Comparison of ENCODE assay signal across 31 cellular contexts in genomic region chr5:151420127-151420526, GRCh38. TPM values are rescaled to one million over a fixed set of nuclear protein-coding genes. Genes with fewer than 3 reads are reported as not detected.
A peak's percentile ranks its signal among the peaks of the same experiment; 100 is the strongest.
DNase-seq lines count a peak whose midpoint lies in the region; ATAC-seq and TF ChIP-seq lines count a peak whose summit lies in the region.
"Had no signal": no experiment of that assay in that cellular context is flagged by ENCODE, and none has a peak within 500 bp of the region (broad histone marks: within the 10 kb centered on the region; RNA-seq: fewer than 3 reads in every experiment).

No MANE protein-coding gene starts in this region.

- DNase-seq in Karpas-422 = peak; percentile 30
- no peak for DNase-seq in psoas muscle
- DNase-seq in NCI-H146 (lab: John Stamatoyannopoulos, UW) = no peak
- DNase-seq in AG20443 (ENCODE audit: low spot score) = no peak
- no peak for DNase-seq in activated CD4-positive, alpha-beta T cell treated with anti-CD3 and anti-CD28 coated beads, Interleukin-2, amount 50 U/mL, for 4 hours
- DNase-seq: 8988T; ACHN; AML-193; BE2C; C1 segment of cervical spinal cord; Caco-2; Calu3; CD4-positive, alpha-beta memory T cell; CD4-positive, alpha-beta T cell; CD4-positive, CD25-positive, alpha-beta regulatory T cell; CD8-positive, alpha-beta memory T cell; CD8-positive, alpha-beta T cell; COR-L47; DMS 273 treated with DMSO at 0.1 percent for 48 hours; DMS153; DMS53; DMS79; DMS79 treated with DMSO at 0.1 percent for 48 hours; DND-41; EL had no signal

- H3K4me1 ChIP-seq in Karpas-422 (ENCODE audit: low read length) = no peaks in the 10 kb centered on the region
- H3K4me1 ChIP-seq in psoas muscle = peaks cover 9% of the 10 kb centered on the region
- H3K4me1 ChIP-seq in skeletal muscle tissue (ENCODE audit: control insufficient read depth in 3 of 3, insufficient read depth in 3 of 3, low read length in 3 of 3) = peaks cover 9 to 14% (median 11%) of the 10 kb centered on the region in 3 donors
- H3K4me1 ChIP-seq: A549; BE2C; BLaER1; BLaER1 treated with 17β-estradiol and CSF1 and Interleukin-3, amounts not matched to agents 10 nM and 100 nM; Caco-2 had no signal

- intact Hi-C loops in psoas muscle (cut with DNase I) = no loop called here

- TF ChIP-seq CTCF in psoas muscle (IDR thresholded peaks at IDR 0.05) = no peak

- H3K27me3 ChIP-seq in Karpas-422 (ENCODE audit: low read length) (no peaks in the 10 kb centered on the region), psoas muscle (ENCODE audit: insufficient read depth in 3 of 3, low read length in 2 of 3) (no peaks in the 10 kb centered on the region), skeletal muscle tissue (ENCODE audit: control insufficient read depth in 3 of 3, insufficient read depth in 3 of 3, low read length in 3 of 3) (no peaks in the 10 kb centered on the region)
- H3K27me3 ChIP-seq: BE2C; BLaER1; BLaER1 treated with 17β-estradiol and CSF1 and Interleukin-3, amounts not matched to agents 10 nM and 100 nM had no signal

- 36 to 51% (median 37%) methylated on average over 6 of the region's 6 CpGs for WGBS in psoas muscle, 3 donors

- H2AFZ ChIP-seq in Karpas-422 (ENCODE audit: low read length) = no peak overlapping the region

- ATAC-seq in psoas muscle = peak; percentile 54 to 84 (median 74)
- ATAC-seq: A549; CD8-positive, alpha-beta T cell had no signal

- no peak overlapping the region for H3K9ac ChIP-seq in Karpas-422 (ENCODE audit: low read length)
- H3K9ac ChIP-seq in skeletal muscle tissue (ENCODE audit: low read depth in 1 of 3, low read length in 3 of 3) = no peak overlapping the region
- H3K9ac ChIP-seq: BLaER1; BLaER1 treated with 17β-estradiol and CSF1 and Interleukin-3, amounts not matched to agents 10 nM and 100 nM had no signal

- H3K9me2 ChIP-seq in Karpas-422 (replicated peaks; ENCODE audit: insufficient read depth, low read length) = no peaks in the 10 kb centered on the region

- no peaks in the 10 kb centered on the region for H3K36me3 ChIP-seq in Karpas-422 (ENCODE audit: insufficient read depth, low read length)
- no peaks in the 10 kb centered on the region for H3K36me3 ChIP-seq in psoas muscle (ENCODE audit: insufficient read depth in 1 of 2, low read depth in 1 of 2)
- no peaks in the 10 kb centered on the region for H3K36me3 ChIP-seq in skeletal muscle tissue (ENCODE audit: control insufficient read depth in 3 of 3, insufficient read depth in 3 of 3, low read length in 3 of 3)
- H3K36me3 ChIP-seq: BE2C, BLaER1 had no signal

- H4K20me1 ChIP-seq in Karpas-422 (ENCODE audit: insufficient read depth, low read depth, low read length) = no peaks in the 10 kb centered on the region
- H4K20me1 ChIP-seq: BLaER1; BLaER1 treated with 17β-estradiol and CSF1 and Interleukin-3, amounts not matched to agents 10 nM and 100 nM had no signal

- H3K4me3 ChIP-seq in Karpas-422 (ENCODE audit: low read length) (no peak overlapping the region), psoas muscle (no peak overlapping the region), skeletal muscle tissue (ENCODE audit: low read length in 3 of 3) (no peak overlapping the region)
- H3K4me3 ChIP-seq: A549; BLaER1; BLaER1 treated with 17β-estradiol and CSF1 and Interleukin-3, amounts not matched to agents 10 nM and 100 nM had no signal

- no peak overlapping the region for H3K4me2 ChIP-seq in Karpas-422 (ENCODE audit: low read depth, low read length, poor library complexity, severe bottlenecking)
- H3K4me2 ChIP-seq: A549; BLaER1; BLaER1 treated with 17β-estradiol and CSF1 and Interleukin-3, amounts not matched to agents 10 nM and 100 nM had no signal

- no peaks in the 10 kb centered on the region for H3K79me2 ChIP-seq in Karpas-422 (ENCODE audit: low read length)

- H3K27ac ChIP-seq in Karpas-422 (ENCODE audit: low read length) (no peak overlapping the region), psoas muscle (peak overlapping the region; percentile 39), skeletal muscle tissue (ENCODE audit: low read depth, low read length) (peak overlapping the region; percentile 48)
- H3K27ac ChIP-seq: 22Rv1; A549; BLaER1; BLaER1 treated with 17β-estradiol and CSF1 and Interleukin-3, amounts not matched to agents 10 nM and 100 nM; C4-2B had no signal

- H3K9me3 ChIP-seq in Karpas-422 (ENCODE audit: low read length) (peaks cover 4% of the 10 kb centered on the region; the same call in 1 of the 2 replicates), psoas muscle (no peaks in the 10 kb centered on the region), skeletal muscle tissue (ENCODE audit: control insufficient read depth in 3 of 3, low read length in 3 of 3) (no peaks in the 10 kb centered on the region)
- H3K9me3 ChIP-seq: BE2C had no signal

RNA-seq across cellular contexts. Expression of gene SLC36A1, which starts 27.3 kb away (rescaled TPM):
- 8.4 and 12.7 TPM in 2 replicates for total RNA-seq in Karpas-422 (2014; rRNA removed; shearing (Covaris generic); ENCODE audit: low replicate concordance)
- total RNA-seq in psoas muscle = 10 to 100 TPM; 12.0 to 19.7 (median 15.1) TPM
- 1 to 10 TPM; 1.7 to 7.1 (median 5.9) TPM for polyA plus RNA-seq in psoas muscle
- total RNA-seq in skeletal muscle tissue = 8.9 TPM
